ENCODE assay signal across 5 cellular contexts in genomic region chr6:121557146-121557545, GRCh38.
"Had no signal": no experiment of that assay in that cellular context is flagged by ENCODE, and none has a peak within 500 bp of the region (broad histone marks: within the 10 kb centered on the region; RNA-seq: fewer than 3 reads in every experiment).

No MANE protein-coding gene starts in this region.

- H3K4me3 ChIP-seq: K562 had no signal

- DNase-seq: IMR-90, KBM-7 had no signal

- ATAC-seq: HepG2, K562 had no signal

- H3K27ac ChIP-seq: HL-60 had no signal
